ENCODE assay signal across 36 cellular contexts in genomic region chr15:69149163-69149562, GRCh38.
"Had no signal": no experiment of that assay in that cellular context is flagged by ENCODE, and none has a peak within 500 bp of the region (broad histone marks: within the 10 kb centered on the region; RNA-seq: fewer than 3 reads in every experiment).

No MANE protein-coding gene starts in this region.

- H3K9me3 ChIP-seq: ascending aorta had no signal

- H3K36me3 Mint-ChIP-seq: activated CD8-positive, alpha-beta memory T cell treated with anti-CD3 and anti-CD28 coated beads, Interleukin-2, amount 10 ng/mL, durations not matched to agents 7 days and 5 days; activated naive CD4-positive, alpha-beta T cell treated with anti-CD3 and anti-CD28 coated beads, Interleukin-2, amount 10 ng/mL, durations not matched to agents 7 days and 5 days; activated naive CD4-positive, alpha-beta T cell treated with anti-CD3 and anti-CD28 coated beads, Interleukin-2, amount 50 U/mL, for 24 hours; activated naive CD8-positive, alpha-beta T cell; activated naive CD8-positive, alpha-beta T cell treated with anti-CD3 and anti-CD28 coated beads, Interleukin-2, amount 10 ng/mL, durations not matched to agents 7 days and 5 days; brain had no signal

- ATAC-seq: activated CD8-positive, alpha-beta memory T cell treated with anti-CD3 and anti-CD28 coated beads, Interleukin-2, amount 10 ng/mL, durations not matched to agents 7 days and 5 days; activated CD8-positive, alpha-beta T cell treated with anti-CD3 and anti-CD28 coated beads, Interleukin-2, amount 10 ng/mL, durations not matched to agents 7 days and 5 days; activated naive CD8-positive, alpha-beta T cell treated with anti-CD3 and anti-CD28 coated beads, Interleukin-2, amount 50 U/mL, for 24 hours had no signal

- H3K27ac Mint-ChIP-seq: activated B cell treated with CpG ODN at 0.5 μM for 24 hours; activated CD4-positive, alpha-beta memory T cell treated with anti-CD3 and anti-CD28 coated beads, Interleukin-2, amount 10 ng/mL, durations not matched to agents 7 days and 5 days; activated CD4-positive, alpha-beta T cell treated with anti-CD3 and anti-CD28 coated beads, Interleukin-2, amount 10 ng/mL, durations not matched to agents 24 days and 14 days; activated CD8-positive, alpha-beta memory T cell treated with anti-CD3 and anti-CD28 coated beads, Interleukin-2, amount 10 ng/mL, durations not matched to agents 7 days and 5 days; activated CD8-positive, alpha-beta T cell treated with anti-CD3 and anti-CD28 coated beads, Interleukin-2, amount 10 ng/mL, durations not matched to agents 7 days and 5 days; activated naive CD4-positive, alpha-beta T cell treated with anti-CD3 and anti-CD28 coated beads, Interleukin-2, amount 10 ng/mL, durations not matched to agents 7 days and 5 days; activated naive CD4-positive, alpha-beta T cell treated with anti-CD3 and anti-CD28 coated beads, Interleukin-2, amount 50 U/mL, for 24 hours; activated naive CD8-positive, alpha-beta T cell; activated naive CD8-positive, alpha-beta T cell treated with anti-CD3 and anti-CD28 coated beads, Interleukin-2, amount 10 ng/mL, durations not matched to agents 7 days and 5 days; activated naive CD8-positive, alpha-beta T cell treated with anti-CD3 and anti-CD28 coated beads, Interleukin-2, amount 50 U/mL, for 24 hours; activated T-cell treated with anti-CD3 and anti-CD28 coated beads, Interleukin-2, amount 50 U/mL, for 24 hours; activated T-helper 2 cell treated with anti-CD3 and anti-CD28 coated beads, Interferon-gamma antibody, Interleukin-2, Interleukin-4, amounts not matched to agents 10 μg/mL and 5 μg/mL and 100 μg/mL, durations not matched to agents 14 hours and 24 hours and 36 hours; brain; T-helper 1 cell treated with Interleukin-12 subunit alpha and Interleukin-12 subunit beta and Interleukin-4 antibody, amounts not matched to agents 30 μg/mL and 1 μg/mL, for 36 hours; T-helper 2 cell treated with Interferon-gamma antibody and Interleukin-4, amounts not matched to agents 5 μg/mL and 100 μg/mL, for 36 hours had no signal

- H3K27ac ChIP-seq: ascending aorta, cardiac muscle cell, VCaP had no signal

- H3K4me1 Mint-ChIP-seq: activated B cell treated with CpG ODN at 0.5 μM for 24 hours; activated CD4-positive, alpha-beta memory T cell treated with anti-CD3 and anti-CD28 coated beads, Interleukin-2, amount 10 ng/mL, durations not matched to agents 7 days and 5 days; activated CD4-positive, alpha-beta T cell treated with anti-CD3 and anti-CD28 coated beads, Interleukin-2, amount 10 ng/mL, durations not matched to agents 24 days and 14 days; activated CD8-positive, alpha-beta memory T cell treated with anti-CD3 and anti-CD28 coated beads, Interleukin-2, amount 10 ng/mL, durations not matched to agents 7 days and 5 days; activated naive CD4-positive, alpha-beta T cell treated with anti-CD3 and anti-CD28 coated beads, Interleukin-2, amount 10 ng/mL, durations not matched to agents 7 days and 5 days; activated naive CD4-positive, alpha-beta T cell treated with anti-CD3 and anti-CD28 coated beads, Interleukin-2, amount 50 U/mL, for 24 hours; activated naive CD8-positive, alpha-beta T cell treated with anti-CD3 and anti-CD28 coated beads, Interleukin-2, amount 10 ng/mL, durations not matched to agents 7 days and 5 days; activated naive CD8-positive, alpha-beta T cell treated with anti-CD3 and anti-CD28 coated beads, Interleukin-2, amount 50 U/mL, for 24 hours; central memory CD8-positive, alpha-beta T cell had no signal

- H3K4me3 Mint-ChIP-seq: activated B cell treated with CpG ODN at 0.5 μM for 24 hours; activated CD4-positive, alpha-beta memory T cell treated with anti-CD3 and anti-CD28 coated beads, Interleukin-2, amount 10 ng/mL, durations not matched to agents 7 days and 5 days; activated CD4-positive, alpha-beta T cell treated with anti-CD3 and anti-CD28 coated beads, Interleukin-2, amount 10 ng/mL, durations not matched to agents 24 days and 14 days; activated CD8-positive, alpha-beta memory T cell treated with anti-CD3 and anti-CD28 coated beads, Interleukin-2, amount 10 ng/mL, durations not matched to agents 7 days and 5 days; activated CD8-positive, alpha-beta T cell treated with anti-CD3 and anti-CD28 coated beads, Interleukin-2, amount 10 ng/mL, durations not matched to agents 7 days and 5 days; activated naive CD4-positive, alpha-beta T cell treated with anti-CD3 and anti-CD28 coated beads, Interleukin-2, amount 10 ng/mL, durations not matched to agents 7 days and 5 days; activated naive CD4-positive, alpha-beta T cell treated with anti-CD3 and anti-CD28 coated beads, Interleukin-2, amount 50 U/mL, for 24 hours; activated naive CD8-positive, alpha-beta T cell; activated naive CD8-positive, alpha-beta T cell treated with anti-CD3 and anti-CD28 coated beads, Interleukin-2, amount 10 ng/mL, durations not matched to agents 7 days and 5 days; activated naive CD8-positive, alpha-beta T cell treated with anti-CD3 and anti-CD28 coated beads, Interleukin-2, amount 50 U/mL, for 24 hours; activated T-cell treated with anti-CD3 and anti-CD28 coated beads, Interleukin-2, amount 50 U/mL, for 24 hours; brain; central memory CD8-positive, alpha-beta T cell; T-helper 1 cell treated with Interleukin-12 subunit alpha and Interleukin-12 subunit beta and Interleukin-4 antibody, amounts not matched to agents 30 μg/mL and 1 μg/mL, for 36 hours; T-helper 2 cell treated with Interferon-gamma antibody and Interleukin-4, amounts not matched to agents 5 μg/mL and 100 μg/mL, for 36 hours had no signal

- H3K9me3 Mint-ChIP-seq: activated CD4-positive, alpha-beta memory T cell treated with anti-CD3 and anti-CD28 coated beads, Interleukin-2, amount 10 ng/mL, durations not matched to agents 7 days and 5 days; activated CD4-positive, alpha-beta T cell treated with anti-CD3 and anti-CD28 coated beads, Interleukin-2, amount 10 ng/mL, durations not matched to agents 24 days and 14 days; activated naive CD4-positive, alpha-beta T cell treated with anti-CD3 and anti-CD28 coated beads, Interleukin-2, amount 10 ng/mL, durations not matched to agents 7 days and 5 days; activated naive CD4-positive, alpha-beta T cell treated with anti-CD3 and anti-CD28 coated beads, Interleukin-2, amount 50 U/mL, for 24 hours; activated naive CD8-positive, alpha-beta T cell treated with anti-CD3 and anti-CD28 coated beads, Interleukin-2, amount 10 ng/mL, durations not matched to agents 7 days and 5 days; activated naive CD8-positive, alpha-beta T cell treated with anti-CD3 and anti-CD28 coated beads, Interleukin-2, amount 50 U/mL, for 24 hours; activated T-cell treated with anti-CD3 and anti-CD28 coated beads, Interleukin-2, amount 50 U/mL, for 24 hours; activated T-helper 2 cell treated with anti-CD3 and anti-CD28 coated beads, Interferon-gamma antibody, Interleukin-2, Interleukin-4, amounts not matched to agents 10 μg/mL and 5 μg/mL and 100 μg/mL, durations not matched to agents 14 hours and 24 hours and 36 hours; central memory CD8-positive, alpha-beta T cell; T-helper 1 cell treated with Interleukin-12 subunit alpha and Interleukin-12 subunit beta and Interleukin-4 antibody, amounts not matched to agents 30 μg/mL and 1 μg/mL, for 36 hours; T-helper 2 cell treated with Interferon-gamma antibody and Interleukin-4, amounts not matched to agents 5 μg/mL and 100 μg/mL, for 36 hours had no signal

- H3K4me1 ChIP-seq: ascending aorta had no signal

- H3K4me3 ChIP-seq: ascending aorta, cardiac muscle cell had no signal

- H3K36me3 ChIP-seq: ascending aorta, cardiac muscle cell had no signal

- DNase-seq: activated B cell treated with CpG ODN at 0.5 μM for 24 hours; activated CD4-positive, alpha-beta memory T cell treated with anti-CD3 and anti-CD28 coated beads, Interleukin-2, amount 10 ng/mL, durations not matched to agents 7 days and 5 days; activated CD4-positive, alpha-beta T cell treated with anti-CD3 and anti-CD28 coated beads for 4 hours; activated CD4-positive, alpha-beta T cell treated with anti-CD3 and anti-CD28 coated beads, Interleukin-2, amount 10 ng/mL, durations not matched to agents 24 days and 14 days; activated CD4-positive, alpha-beta T cell treated with anti-CD3 and anti-CD28 coated beads, Interleukin-2, amount 50 U/mL, for 1 hour; activated CD4-positive, alpha-beta T cell treated with anti-CD3 and anti-CD28 coated beads, Interleukin-2, amount 50 U/mL, for 4 hours; activated CD4-positive, CD25-positive, alpha-beta regulatory T cell treated with anti-CD3 and anti-CD28 coated beads, Interleukin-2, amount 50 U/mL, for 72 hours; activated CD8-positive, alpha-beta memory T cell treated with anti-CD3 and anti-CD28 coated beads for 24 hours; activated CD8-positive, alpha-beta memory T cell treated with anti-CD3 and anti-CD28 coated beads, Interleukin-2, amount 10 ng/mL, durations not matched to agents 7 days and 5 days; activated CD8-positive, alpha-beta memory T cell treated with anti-CD3 and anti-CD28 coated beads, Interleukin-2, amount 50 U/mL, for 48 hours; activated CD8-positive, alpha-beta T cell treated with anti-CD3 and anti-CD28 coated beads, Interleukin-2, amount 10 ng/mL, durations not matched to agents 7 days and 5 days; activated effector memory CD4-positive, alpha-beta T cell treated with Interleukin-2 at 50 U/mL for 16 hours; activated gamma-delta T cell; activated naive CD4-positive, alpha-beta T cell treated with anti-CD3 and anti-CD28 coated beads, Interleukin-2, amount 10 ng/mL, durations not matched to agents 7 days and 5 days; activated naive CD4-positive, alpha-beta T cell treated with Interleukin-2 at 50 U/mL for 16 hours; activated naive CD8-positive, alpha-beta T cell treated with anti-CD3 and anti-CD28 coated beads, Interleukin-2, amount 10 ng/mL, durations not matched to agents 7 days and 5 days; activated naive CD8-positive, alpha-beta T cell treated with anti-CD3 and anti-CD28 coated beads, Interleukin-2, amount 50 U/mL, for 24 hours; activated T-cell treated with anti-CD3 and anti-CD28 coated beads, Interleukin-2, amount 50 U/mL, for 24 hours; activated T-cell treated with anti-CD3 and anti-CD28 coated beads, Interleukin-2, amount 50 U/mL, for 48 hours; amygdala; anterior cingulate cortex; caudate nucleus; cerebellar nuclear complex; T-helper 1 cell; T-helper 2 cell; T-helper 9 cell had no signal
